In the genomic region with DNA sequence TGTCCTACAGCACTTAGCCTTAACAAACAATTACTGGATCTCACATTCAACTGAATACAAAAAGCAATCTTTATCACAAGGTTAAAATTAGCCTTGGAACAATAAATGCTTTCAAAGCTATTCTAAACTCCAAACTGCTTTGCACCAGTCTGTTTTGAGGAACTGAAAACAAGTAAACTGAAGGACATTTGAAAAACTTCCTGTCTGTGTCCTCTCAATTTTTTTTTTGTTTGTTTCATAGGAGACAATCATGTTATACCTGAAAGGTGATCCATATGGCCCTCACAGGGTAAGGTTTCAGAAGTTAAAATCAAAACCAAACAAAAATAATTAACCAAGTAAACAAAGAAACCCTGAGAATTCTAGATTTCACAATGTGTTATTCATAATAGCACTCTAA, we compare ENCODE assay signal across 11 cellular contexts.
A peak's percentile ranks its signal among the peaks of the same experiment; 100 is the strongest.
DNase-seq lines count a peak whose midpoint lies in the region; ATAC-seq and TF ChIP-seq lines count a peak whose summit lies in the region.
"Had no signal": no experiment of that assay in that cellular context is flagged by ENCODE, and none has a peak within 500 bp of the region (broad histone marks: within the 10 kb centered on the region; RNA-seq: fewer than 3 reads in every experiment).

No MANE protein-coding gene starts in this region.

- H3K4me3 ChIP-seq in dorsolateral prefrontal cortex = no peak overlapping the region

- TF ChIP-seq CTCF in dorsolateral prefrontal cortex (IDR thresholded peaks at IDR 0.05 in 54 of 56, conservative IDR thresholded peaks at IDR 0.05 in 2 of 56; ENCODE audit: low read depth in 1 of 56, partially characterized antibody in 56 of 56) = no peak

- ATAC-seq in GM18508 (IDR thresholded peaks at IDR 0.05; ENCODE audit: insufficient read depth, unreplicated experiment) (peak; percentile 96), GM21423 (IDR thresholded peaks at IDR 0.05; ENCODE audit: unreplicated experiment) (peak; percentile 97), HG03175 (IDR thresholded peaks at IDR 0.05; ENCODE audit: unreplicated experiment) (peak; percentile 98)

- H3K27me3 ChIP-seq in dorsolateral prefrontal cortex = no peaks in the 10 kb centered on the region

- DNase-seq in dorsolateral prefrontal cortex (no peak), SW480 (ENCODE audit: low spot score) (no peak), retina (no peak), AG20443 (ENCODE audit: low spot score) (no peak), SW 1271 (lab: John Stamatoyannopoulos, UW) (no peak)
- DNase-seq: effector CD8-positive, alpha-beta T cell; EL; islet precursor cell had no signal

- intact Hi-C loops in dorsolateral prefrontal cortex (cut with DNase I) = no loop called here

- H3K27ac ChIP-seq in dorsolateral prefrontal cortex = peak overlapping the region in 31 of 59 donors; percentile 1 to 71 (median 36)
